16 cellular contexts compared by ENCODE assay signal in genomic region chr19:4794971-4795370, GRCh38. TPM values are rescaled to one million over a fixed set of nuclear protein-coding genes. Genes with fewer than 3 reads are reported as not detected.
DNase-seq lines count a peak whose midpoint lies in the region; ATAC-seq and TF ChIP-seq lines count a peak whose summit lies in the region.
"Had no signal": no experiment of that assay in that cellular context is flagged by ENCODE, and none has a peak within 500 bp of the region (broad histone marks: within the 10 kb centered on the region; RNA-seq: fewer than 3 reads in every experiment).

No MANE protein-coding gene starts in this region.

- H4K8ac ChIP-seq in mesenchymal stem cell (ENCODE audit: low read length) = no peak overlapping the region

- no peaks in the 10 kb centered on the region for H3F3A ChIP-seq in GM23248 (ENCODE audit: insufficient read depth)
- H3F3A ChIP-seq in PC-9 (ENCODE audit: insufficient read depth, low read depth) = peaks cover 2% of the 10 kb centered on the region; the same call in 1 of the 2 replicates

- H3K18ac ChIP-seq in mesenchymal stem cell (ENCODE audit: low read depth in 1 of 2, low read length in 2 of 2) = no peak overlapping the region

- H3K27ac ChIP-seq in CD4-positive, CD25-positive, alpha-beta regulatory T cell (ENCODE audit: insufficient read depth, low read length, poor library complexity, severe bottlenecking) = no peak overlapping the region
- H3K27ac ChIP-seq in GM23248 (no peak overlapping the region), mesenchymal stem cell (ENCODE audit: low read length, poor library complexity, severe bottlenecking) (no peak overlapping the region), PC-9 (no peak overlapping the region), caudate nucleus (ENCODE audit: low read depth, low read length) (no peak overlapping the region)
- H3K27ac ChIP-seq: SJCRH30 had no signal

- H3K9ac ChIP-seq in GM23248 (peak overlapping the region; percentile 11; the same call in 1 of the 2 replicates), mesenchymal stem cell (ENCODE audit: low read length) (peak overlapping the region; percentile 33)

- no TSS peak for BruUV-seq in PC-9 (replicated peaks; lab: Mats Ljungman, UMichigan)

- H3K36me3 ChIP-seq in CD4-positive, CD25-positive, alpha-beta regulatory T cell (ENCODE audit: control insufficient read depth, insufficient read depth, low read length) = peaks cover 38% of the 10 kb centered on the region
- H3K36me3 ChIP-seq in GM23248 (ENCODE audit: low read depth) = peaks cover 7% of the 10 kb centered on the region; the same call in 1 of the 2 replicates
- H3K36me3 ChIP-seq in mesenchymal stem cell (ENCODE audit: control insufficient read depth in 1 of 2, insufficient read depth in 2 of 2, low read depth in 1 of 2, low read length in 2 of 2) = peaks cover 32 to 35% of the 10 kb centered on the region in 2 experiments
- no peaks in the 10 kb centered on the region for H3K36me3 ChIP-seq in PC-9 (ENCODE audit: low read depth)

- H2AK5ac ChIP-seq in mesenchymal stem cell (ENCODE audit: low read length, severe bottlenecking) = no peak overlapping the region

- 85 to 90% methylated on average over 10 to 11 of the region's 11 CpGs for WGBS in GM23248 (ENCODE audit: low coverage in 1 of 2, low lambda C conversion rate in 2 of 2, missing lambda C conversion rate in 2 of 2), 2 experiments
- 94% methylated on average over 11 of the region's 11 CpGs for WGBS in mesenchymal stem cell

- no peaks in the 10 kb centered on the region for H3K27me3 ChIP-seq in CD4-positive, CD25-positive, alpha-beta regulatory T cell (ENCODE audit: control insufficient read depth, insufficient read depth, low read length)
- H3K27me3 ChIP-seq in GM23248 (replicated peaks; ENCODE audit: insufficient read depth) (no peaks in the 10 kb centered on the region), mesenchymal stem cell (ENCODE audit: control insufficient read depth in 1 of 2, insufficient read depth in 1 of 2, low read length in 2 of 2) (no peaks in the 10 kb centered on the region), PC-9 (ENCODE audit: insufficient read depth, low read depth) (no peaks in the 10 kb centered on the region)
- H3K27me3 ChIP-seq: SJCRH30 had no signal

- peak overlapping the region in 3 of 4 donors; percentile 50 to 79 (median 55) for H3K4me3 Mint-ChIP-seq in CD4-positive, CD25-positive, alpha-beta regulatory T cell
- peak overlapping the region; percentile 30 for H3K4me3 Mint-ChIP-seq in activated naive CD8-positive, alpha-beta T cell

- POLR2A ChIA-PET in PC-9 (lab: Charles Lee; ENCODE audit: unreplicated experiment) = no interaction called here

- peaks cover 50% of the 10 kb centered on the region for H3K79me2 ChIP-seq in GM23248 (ENCODE audit: insufficient read depth)
- peaks cover 47% of the 10 kb centered on the region for H3K79me2 ChIP-seq in PC-9 (ENCODE audit: low read depth)

- ATAC-seq in CD4-positive, CD25-positive, alpha-beta regulatory T cell (ENCODE audit: low read depth in 2 of 2) = no peak
- ATAC-seq in HG03095 (IDR thresholded peaks at IDR 0.05; ENCODE audit: unreplicated experiment) = no peak

- no peak overlapping the region for H2BK5ac ChIP-seq in mesenchymal stem cell (ENCODE audit: low read depth, low read length, poor library complexity, severe bottlenecking)

- no peak overlapping the region for H2BK15ac ChIP-seq in mesenchymal stem cell (ENCODE audit: low read depth, poor library complexity, severe bottlenecking)

- H3K23ac ChIP-seq in mesenchymal stem cell (ENCODE audit: low read length in 2 of 2) = no peak overlapping the region

- no peak overlapping the region for H3K4ac ChIP-seq in mesenchymal stem cell (ENCODE audit: low read depth in 1 of 2, low read length in 2 of 2)

- H2BK120ac ChIP-seq in mesenchymal stem cell (ENCODE audit: low read depth, low read length) = no peak overlapping the region

- H3K9me3 ChIP-seq in CD4-positive, CD25-positive, alpha-beta regulatory T cell (ENCODE audit: control insufficient read depth in 2 of 2, low read length in 2 of 2) = no peaks in the 10 kb centered on the region
- no peaks in the 10 kb centered on the region for H3K9me3 ChIP-seq in GM23248 (ENCODE audit: low read depth)
- H3K9me3 ChIP-seq in mesenchymal stem cell (ENCODE audit: control insufficient read depth, low read length) = no peaks in the 10 kb centered on the region
- H3K9me3 ChIP-seq in PC-9 (ENCODE audit: insufficient read depth, low read depth) = no peaks in the 10 kb centered on the region
- H3K9me3 ChIP-seq: SJCRH30 had no signal

- no peak overlapping the region for H3K4me2 ChIP-seq in GM23248 (ENCODE audit: unreplicated experiment)
- no peak overlapping the region for H3K4me2 ChIP-seq in mesenchymal stem cell (ENCODE audit: low read length, poor library complexity, severe bottlenecking)
- no peak overlapping the region for H3K4me2 ChIP-seq in PC-9

- no peak for DNase-seq in CD4-positive, CD25-positive, alpha-beta regulatory T cell
- DNase-seq in GM23248 = no peak
- DNase-seq in mesenchymal stem cell = no peak
- DNase-seq in NCI-H2029 (lab: John Stamatoyannopoulos, UW) = no peak
- no peak for DNase-seq in PC-9
- DNase-seq in caudate nucleus (lab: John Stamatoyannopoulos, UW) = no peak
- DNase-seq: activated CD4-positive, alpha-beta T cell treated with anti-CD3 and anti-CD28 coated beads for 4 hours; DMS79; GOT3; NCI-H1092; NCI-H2171; SJCRH30; stimulated activated naive CD4-positive, alpha-beta T cell treated with Interleukin-2 at 50 U/mL for 16 hours had no signal

- no peak overlapping the region for H4K91ac ChIP-seq in mesenchymal stem cell (ENCODE audit: low read length)

- no peaks in the 10 kb centered on the region for H4K20me1 ChIP-seq in GM23248 (ENCODE audit: insufficient read depth)
- H4K20me1 ChIP-seq in PC-9 (ENCODE audit: insufficient read depth) = no peaks in the 10 kb centered on the region

- peaks cover 8% of the 10 kb centered on the region for H3K79me1 ChIP-seq in mesenchymal stem cell (replicated peaks; ENCODE audit: low read length, poor library complexity, severe bottlenecking)

- H3K27ac Mint-ChIP-seq in CD4-positive, CD25-positive, alpha-beta regulatory T cell = peak overlapping the region in 2 of 3 donors; percentile 36 to 49
- no peak overlapping the region for H3K27ac Mint-ChIP-seq in activated naive CD8-positive, alpha-beta T cell

- CTCF ChIA-PET in PC-9 (lab: Charles Lee) = no interaction called here

- H3K36me3 Mint-ChIP-seq in CD4-positive, CD25-positive, alpha-beta regulatory T cell = peaks cover 7% of the 10 kb centered on the region
- H3K36me3 Mint-ChIP-seq in activated naive CD8-positive, alpha-beta T cell = no peaks in the 10 kb centered on the region

- H3K14ac ChIP-seq in mesenchymal stem cell (ENCODE audit: low read length in 2 of 2) = no peak overlapping the region

- no peak overlapping the region for H2AFZ ChIP-seq in GM23248
- H2AFZ ChIP-seq in mesenchymal stem cell (ENCODE audit: low read depth, low read length) = no peak overlapping the region
- H2AFZ ChIP-seq in PC-9 = no peak overlapping the region

- intact Hi-C loops in PC-9 (cut with micrococcal nuclease; ENCODE audit: unreplicated experiment) = no loop called here

- no peaks in the 10 kb centered on the region for H3K9me3 Mint-ChIP-seq in CD4-positive, CD25-positive, alpha-beta regulatory T cell
- H3K9me3 Mint-ChIP-seq in activated naive CD8-positive, alpha-beta T cell (ENCODE audit: low read depth) = no peaks in the 10 kb centered on the region

- H3K4me1 ChIP-seq in CD4-positive, CD25-positive, alpha-beta regulatory T cell (ENCODE audit: control insufficient read depth, insufficient read depth, low read length, poor library complexity, severe bottlenecking) = peaks cover 28% of the 10 kb centered on the region
- peaks cover 4% of the 10 kb centered on the region; the same call in 1 of the 2 replicates for H3K4me1 ChIP-seq in GM23248 (ENCODE audit: insufficient read depth)
- peaks cover 24% of the 10 kb centered on the region for H3K4me1 ChIP-seq in mesenchymal stem cell (ENCODE audit: control insufficient read depth, insufficient read depth, low read depth, low read length)
- H3K4me1 ChIP-seq in PC-9 (replicated peaks; ENCODE audit: insufficient read depth) = 0 out of 2 replicates have a peak, but pooled peaks cover 8% of the 10 kb centered on the region
- H3K4me1 ChIP-seq: SJCRH30 had no signal

- peaks cover 3 to 53% (median 12%) of the 10 kb centered on the region in 4 donors for H3K4me1 Mint-ChIP-seq in CD4-positive, CD25-positive, alpha-beta regulatory T cell
- peaks cover 33% of the 10 kb centered on the region for H3K4me1 Mint-ChIP-seq in activated naive CD8-positive, alpha-beta T cell (ENCODE audit: low read depth)

- H3K9me2 ChIP-seq in GM23248 (ENCODE audit: insufficient read depth) (no peaks in the 10 kb centered on the region), PC-9 (ENCODE audit: insufficient read depth) (no peaks in the 10 kb centered on the region)

- in situ Hi-C loops in GM23248 (cut with MboI) = no loop called here

- no peak overlapping the region for H2BK12ac ChIP-seq in mesenchymal stem cell (ENCODE audit: low read length in 2 of 2)

- H3K27me3 Mint-ChIP-seq in CD4-positive, CD25-positive, alpha-beta regulatory T cell = no peaks in the 10 kb centered on the region
- no peaks in the 10 kb centered on the region for H3K27me3 Mint-ChIP-seq in activated naive CD8-positive, alpha-beta T cell

- no peak overlapping the region for H3K4me3 ChIP-seq in CD4-positive, CD25-positive, alpha-beta regulatory T cell (ENCODE audit: low read depth, low read length)
- no peak overlapping the region for H3K4me3 ChIP-seq in GM23248
- H3K4me3 ChIP-seq in mesenchymal stem cell (ENCODE audit: insufficient read depth in 1 of 2, low read depth in 1 of 2, low read length in 2 of 2) = no peak overlapping the region
- no peak overlapping the region for H3K4me3 ChIP-seq in PC-9
- H3K4me3 ChIP-seq: lung, SJCRH30 had no signal

- no peak for TF ChIP-seq CTCF in PC-9 (conservative IDR thresholded peaks at IDR 0.05)

RNA-seq across cellular contexts. Expression of gene FEM1A, which starts 3.4 kb away (rescaled TPM):
- total RNA-seq in CD4-positive, CD25-positive, alpha-beta regulatory T cell = 11.9 TPM
- 1 to 10 TPM; 2.2 to 4.0 (median 2.7) TPM for polyA plus RNA-seq in CD4-positive, CD25-positive, alpha-beta regulatory T cell
- total RNA-seq in GM23248 (2014; rRNA removed; shearing (Covaris generic)) = 11.0 and 11.1 TPM in 2 replicates
- polyA plus RNA-seq in GM23248 (2016; fragmentation: Nextera tagmentation; extraction: Ambion mirVana) = 1.1 and 1.3 TPM in 2 replicates
- 3.9 TPM for polyA plus RNA-seq in mesenchymal stem cell (2013, experiment 1 of 2)
- 4.1 TPM for polyA plus RNA-seq in mesenchymal stem cell (2013, experiment 2 of 2)
- 6.5 and 7.0 TPM in 2 replicates for total RNA-seq in PC-9 (2021)

RNA-seq across cellular contexts. Expression of gene TICAM1, which starts 36.5 kb away (rescaled TPM):
- total RNA-seq in CD4-positive, CD25-positive, alpha-beta regulatory T cell = 28.5 TPM
- polyA plus RNA-seq in CD4-positive, CD25-positive, alpha-beta regulatory T cell = 1 to 10 TPM; 3.3 to 9.0 (median 7.3) TPM
- 2.0 and 4.2 TPM in 2 replicates for total RNA-seq in GM23248 (2014; rRNA removed; shearing (Covaris generic))
- polyA plus RNA-seq in GM23248 (2016; fragmentation: Nextera tagmentation; extraction: Ambion mirVana) = 19.9 TPM in 2 replicates
- 13.7 TPM for polyA plus RNA-seq in mesenchymal stem cell (2013, experiment 1 of 2)
- polyA plus RNA-seq in mesenchymal stem cell (2013, experiment 2 of 2) = 13.4 TPM
- 9.9 and 12.7 TPM in 2 replicates for total RNA-seq in PC-9 (2021)
